ENCODE assay signal across 10 cellular contexts in the genomic region with DNA sequence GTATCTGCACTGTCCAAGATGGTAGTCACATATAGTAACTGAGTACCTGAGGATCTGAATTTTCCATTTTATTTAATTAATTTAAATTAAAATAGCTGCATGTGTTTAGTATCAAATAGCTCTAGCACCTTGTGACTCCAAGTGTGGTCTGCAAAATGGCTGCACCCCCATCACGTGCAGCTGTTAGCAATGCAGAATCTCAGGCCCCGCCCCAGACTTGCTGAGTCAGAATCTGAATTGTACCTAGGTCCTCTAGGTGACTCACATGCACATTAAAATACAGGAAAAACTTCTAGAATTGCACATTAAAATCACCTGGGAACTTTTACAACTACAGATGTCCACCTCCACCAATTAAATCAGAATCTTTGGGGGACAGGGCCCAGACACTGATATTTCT. TPM values are rescaled to one million over a fixed set of nuclear protein-coding genes. Genes with fewer than 3 reads are reported as not detected.
A peak's percentile ranks its signal among the peaks of the same experiment; 100 is the strongest.
DNase-seq lines count a peak whose midpoint lies in the region; ATAC-seq and TF ChIP-seq lines count a peak whose summit lies in the region.
"Had no signal": no experiment of that assay in that cellular context is flagged by ENCODE, and none has a peak within 500 bp of the region (broad histone marks: within the 10 kb centered on the region; RNA-seq: fewer than 3 reads in every experiment).

No MANE protein-coding gene starts in this region.

- in situ Hi-C loops in Caki2 (cut with HindIII; ENCODE audit: low pct_unique_long_range_greater_than_20kb, low sequenced_read_pairs): no loop called here

- peak; percentile 69 for DNase-seq in Caki2 (ENCODE audit: low read depth)
- peak; percentile 88 for DNase-seq in NCI-H226
- DNase-seq in activated naive CD4-positive, alpha-beta T cell treated with anti-CD3 and anti-CD28 coated beads, Interleukin-2, amount 10 ng/mL, durations not matched to agents 7 days and 5 days: peak; percentile 47
- DNase-seq in neural crest cell (ENCODE audit: low read depth, low spot score): no peak
- DNase-seq in T1000 (lab: John Stamatoyannopoulos, UW): no peak
- DNase-seq: activated naive CD8-positive, alpha-beta T cell treated with anti-CD3 and anti-CD28 coated beads, Interleukin-2, amount 10 ng/mL, durations not matched to agents 7 days and 5 days had no signal

- H3K4me1 Mint-ChIP-seq in activated naive CD4-positive, alpha-beta T cell treated with anti-CD3 and anti-CD28 coated beads, Interleukin-2, amount 10 ng/mL, durations not matched to agents 7 days and 5 days: peaks cover 42% of the 10 kb centered on the region
- no peaks in the 10 kb centered on the region for H3K4me1 Mint-ChIP-seq in neural crest cell

- no peak overlapping the region for H3K27ac Mint-ChIP-seq in activated naive CD4-positive, alpha-beta T cell treated with anti-CD3 and anti-CD28 coated beads, Interleukin-2, amount 10 ng/mL, durations not matched to agents 7 days and 5 days
- H3K27ac Mint-ChIP-seq in neural crest cell (ENCODE audit: unreplicated experiment): peak overlapping the region; percentile 35
- H3K27ac Mint-ChIP-seq: activated naive CD8-positive, alpha-beta T cell treated with anti-CD3 and anti-CD28 coated beads, Interleukin-2, amount 10 ng/mL, durations not matched to agents 7 days and 5 days had no signal

- H3K36me3 Mint-ChIP-seq in activated naive CD4-positive, alpha-beta T cell treated with anti-CD3 and anti-CD28 coated beads, Interleukin-2, amount 10 ng/mL, durations not matched to agents 7 days and 5 days: peaks cover 12% of the 10 kb centered on the region
- peaks cover 2% of the 10 kb centered on the region for H3K36me3 Mint-ChIP-seq in neural crest cell (ENCODE audit: low read depth)

- no peaks in the 10 kb centered on the region for H3K27me3 Mint-ChIP-seq in activated naive CD4-positive, alpha-beta T cell treated with anti-CD3 and anti-CD28 coated beads, Interleukin-2, amount 10 ng/mL, durations not matched to agents 7 days and 5 days
- H3K27me3 Mint-ChIP-seq in neural crest cell (ENCODE audit: low read depth): no peaks in the 10 kb centered on the region
- H3K27me3 Mint-ChIP-seq: activated naive CD8-positive, alpha-beta T cell treated with anti-CD3 and anti-CD28 coated beads, Interleukin-2, amount 10 ng/mL, durations not matched to agents 7 days and 5 days had no signal

- no peak overlapping the region for H3K4me3 Mint-ChIP-seq in activated naive CD4-positive, alpha-beta T cell treated with anti-CD3 and anti-CD28 coated beads, Interleukin-2, amount 10 ng/mL, durations not matched to agents 7 days and 5 days
- H3K4me3 Mint-ChIP-seq in neural crest cell: no peak overlapping the region
- H3K4me3 Mint-ChIP-seq: activated naive CD8-positive, alpha-beta T cell treated with anti-CD3 and anti-CD28 coated beads, Interleukin-2, amount 10 ng/mL, durations not matched to agents 7 days and 5 days had no signal

- CTCF ChIA-PET in activated naive CD4-positive, alpha-beta T cell treated with anti-CD3 and anti-CD28 coated beads, Interleukin-2, amount 10 ng/mL, durations not matched to agents 7 days and 5 days (lab: Charles Lee): interaction anchor here (1.2 kb wide), 1 partner anchor 124 kb away, joined by 3 read pairs; no protein-coding TSS in a partner anchor

- no peak for TF ChIP-seq CTCF in neural crest cell (conservative IDR thresholded peaks at IDR 0.05)

- ATAC-seq in GM21737 (IDR thresholded peaks at IDR 0.05; ENCODE audit: unreplicated experiment): no peak
- ATAC-seq in GM21390 (IDR thresholded peaks at IDR 0.05; ENCODE audit: unreplicated experiment): no peak
- ATAC-seq in GM18868 (IDR thresholded peaks at IDR 0.05; ENCODE audit: unreplicated experiment): no peak

- no peaks in the 10 kb centered on the region for H3K9me3 Mint-ChIP-seq in activated naive CD4-positive, alpha-beta T cell treated with anti-CD3 and anti-CD28 coated beads, Interleukin-2, amount 10 ng/mL, durations not matched to agents 7 days and 5 days
- no peaks in the 10 kb centered on the region for H3K9me3 Mint-ChIP-seq in neural crest cell
- H3K9me3 Mint-ChIP-seq: activated naive CD8-positive, alpha-beta T cell treated with anti-CD3 and anti-CD28 coated beads, Interleukin-2, amount 10 ng/mL, durations not matched to agents 7 days and 5 days had no signal

RNA-seq across cellular contexts. Expression of a gene that starts 19.2 kb away (rescaled TPM):
- 0.20 TPM in 1 of 2 replicates, not detected in the other for total RNA-seq in Caki2 (2014; rRNA removed; shearing (Covaris generic); ENCODE audit: low replicate concordance)
- not detected in 2 replicates for total RNA-seq in neural crest cell
- total RNA-seq: activated naive CD8-positive, alpha-beta T cell treated with anti-CD3 and anti-CD28 coated beads, Interleukin-2, amount 10 ng/mL, durations not matched to agents 7 days and 5 days; posterior vena cava had no signal

RNA-seq across cellular contexts. Expression of a gene that starts 26.8 kb away (rescaled TPM):
- 321 and 355 TPM in 2 replicates for total RNA-seq in Caki2 (2014; rRNA removed; shearing (Covaris generic); ENCODE audit: low replicate concordance)
- total RNA-seq in neural crest cell: 112 and 116 TPM in 2 replicates

RNA-seq across cellular contexts. Expression of a gene that starts 33.5 kb away (rescaled TPM):
- 9.0 and 16.5 TPM in 2 replicates for total RNA-seq in Caki2 (2014; rRNA removed; shearing (Covaris generic); ENCODE audit: low replicate concordance)
- 34.0 and 37.8 TPM in 2 replicates for total RNA-seq in neural crest cell

Comparison
In these comparisons a context has a peak if more than half of its experiments do, and no peak if none do; other contexts are left out.
1. DNase-seq: peak in Caki2 (single experiment), NCI-H226 (single experiment) and activated naive CD4-positive, alpha-beta T cell treated with anti-CD3 and anti-CD28 coated beads, Interleukin-2, amount 10 ng/mL, durations not matched to agents 7 days and 5 days (single experiment); none in neural crest cell (single experiment) and T1000 (single experiment).